29 cellular contexts compared by ENCODE assay signal in the genomic region with DNA sequence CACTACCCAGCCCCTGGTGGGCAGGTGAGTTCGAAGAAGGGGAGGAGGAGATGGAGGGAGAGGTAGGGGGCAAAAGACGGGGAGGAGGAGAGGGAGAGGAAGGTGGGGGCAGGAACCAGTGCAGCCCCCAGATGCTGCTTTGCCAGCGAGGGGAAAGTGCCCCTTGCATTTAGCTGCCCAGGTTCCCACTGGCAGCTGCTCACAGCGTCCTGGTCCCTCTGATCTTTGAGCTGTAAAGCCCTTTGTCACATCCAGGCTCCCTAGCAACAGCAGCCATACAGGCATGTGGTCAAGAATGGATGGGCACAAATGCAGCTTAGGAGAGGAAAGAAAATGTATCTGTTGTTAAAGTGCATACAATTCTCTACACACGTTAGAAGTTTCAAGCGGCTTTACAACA.
DNase-seq lines count a peak whose midpoint lies in the region; ATAC-seq and TF ChIP-seq lines count a peak whose summit lies in the region.
"Had no signal": no experiment of that assay in that cellular context is flagged by ENCODE, and none has a peak within 500 bp of the region (broad histone marks: within the 10 kb centered on the region; RNA-seq: fewer than 3 reads in every experiment).

No MANE protein-coding gene starts in this region.

- intact Hi-C loops in activated CD4-positive, alpha-beta T cell treated with anti-CD3 and anti-CD28 coated beads, Interleukin-2, amount 10 ng/mL, durations not matched to agents 24 days and 14 days (cut with micrococcal nuclease), result loop anchor here (10.0 kb wide), 2 partner anchors 596 to 966 kb away; a partner anchor contains a TSS
- intact Hi-C loops in CD8-positive, alpha-beta T cell (cut with DNase I, micrococcal nuclease), result loop anchor here (5.0 to 10.0 kb wide), 2 partner anchors 966 to 969 kb away; a partner anchor contains a TSS
- intact Hi-C loops in activated B cell treated with CpG ODN at 0.5 μM for 24 hours (cut with micrococcal nuclease), result no loop called here
- intact Hi-C loops in ascending aorta (cut with DNase I), result no loop called here

- ATAC-seq in CD8-positive, alpha-beta T cell, result no peak
- no peak for ATAC-seq in activated B cell treated with CpG ODN at 0.5 μM for 24 hours (ENCODE audit: low read depth)
- ATAC-seq: K562; left ventricle myocardium superior; natural killer cell treated with Interleukin-12 subunit alpha and Interleukin-12 subunit beta and Interleukin-15 and Interleukin-18, amount 100 ng/mL, for 72 hours; pancreas had no signal

- TF ChIP-seq CTCF in CD8-positive, alpha-beta T cell (IDR thresholded peaks at IDR 0.05), result no peak
- no peak for TF ChIP-seq CTCF in activated B cell treated with CpG ODN at 0.5 μM for 24 hours (IDR thresholded peaks at IDR 0.05)
- TF ChIP-seq CTCF in neural crest cell (conservative IDR thresholded peaks at IDR 0.05), result no peak
- no peak for TF ChIP-seq CTCF in ascending aorta (IDR thresholded peaks at IDR 0.05)
- TF ChIP-seq CTCF in HFFc6 (IDR thresholded peaks at IDR 0.05), result no peak

- H3K27me3 Mint-ChIP-seq in activated CD4-positive, alpha-beta T cell treated with anti-CD3 and anti-CD28 coated beads, Interleukin-2, amount 10 ng/mL, durations not matched to agents 24 days and 14 days, result no peaks in the 10 kb centered on the region
- H3K27me3 Mint-ChIP-seq in CD8-positive, alpha-beta T cell (ENCODE audit: low read depth), result no peaks in the 10 kb centered on the region
- H3K27me3 Mint-ChIP-seq in activated B cell treated with CpG ODN at 0.5 μM for 24 hours (no peaks in the 10 kb centered on the region), neural crest cell (ENCODE audit: low read depth) (no peaks in the 10 kb centered on the region), HFFc6 (ENCODE audit: insufficient read depth) (peaks cover 7% of the 10 kb centered on the region)

- no peaks in the 10 kb centered on the region for H3K36me3 ChIP-seq in CD8-positive, alpha-beta T cell (ENCODE audit: insufficient read depth, low read length)
- no peaks in the 10 kb centered on the region for H3K36me3 ChIP-seq in ascending aorta
- H3K36me3 ChIP-seq: BE2C, breast epithelium, pancreas had no signal

- H3K4me3 ChIP-seq in CD8-positive, alpha-beta T cell (ENCODE audit: low read depth, low read length), result no peak overlapping the region
- H3K4me3 ChIP-seq in ascending aorta, result no peak overlapping the region
- H3K4me3 ChIP-seq: breast epithelium, K562, pancreas had no signal

- DNase-seq in activated CD4-positive, alpha-beta T cell treated with anti-CD3 and anti-CD28 coated beads, Interleukin-2, amount 10 ng/mL, durations not matched to agents 24 days and 14 days, result no peak
- DNase-seq in activated CD4-positive, alpha-beta T cell treated with anti-CD3 and anti-CD28 coated beads for 1 hour, result no peak
- no peak for DNase-seq in CD8-positive, alpha-beta T cell
- DNase-seq in activated B cell treated with CpG ODN at 0.5 μM for 24 hours (no peak), neural crest cell (ENCODE audit: low read depth, low spot score) (peak; percentile 11), ascending aorta (ENCODE audit: low spot score in 2 of 2) (no peak), NCI-H187 (lab: John Stamatoyannopoulos, UW) (no peak), HFFc6 (no peak)
- DNase-seq: activated naive CD4-positive, alpha-beta T cell treated with Interleukin-2 at 50 U/mL for 16 hours; amygdala; BE2C; DMS79; effector CD4-positive, alpha-beta T cell; H7; left ventricle myocardium superior; midbrain; NCI-H1436; NK-92 treated with Interleukin-12 subunit alpha and Interleukin-12 subunit beta, amount 100 ng/mL, for 24 hours; pancreas; retina; SHP77; small intestine; stimulated activated CD4-positive, alpha-beta T cell treated with anti-CD3 and anti-CD28 coated beads, Interleukin-1b, Interleukin-23, amount 100 ng/mL, for 48 hours; stimulated activated CD8-positive, alpha-beta memory T cell treated with anti-CD3 and anti-CD28 coated beads, Interleukin-4, amount 100 ng/mL, for 48 hours had no signal

- H3K4me1 ChIP-seq in CD8-positive, alpha-beta T cell (ENCODE audit: insufficient read depth, low read length), result peaks cover 38% of the 10 kb centered on the region
- peaks cover 5 to 11% of the 10 kb centered on the region in 2 donors for H3K4me1 ChIP-seq in ascending aorta
- H3K4me1 ChIP-seq: BE2C, pancreas had no signal

- no peaks in the 10 kb centered on the region for H3K27me3 ChIP-seq in CD8-positive, alpha-beta T cell (ENCODE audit: insufficient read depth, low read length)
- H3K27me3 ChIP-seq in ascending aorta, result no peaks in the 10 kb centered on the region
- H3K27me3 ChIP-seq: BE2C, breast epithelium, pancreas had no signal

- CTCF ChIA-PET in CD8-positive, alpha-beta T cell (lab: Charles Lee), result interaction anchor here (0.8 to 1.1 kb wide), 3 partner anchors 8 to 12 kb away, joined by 3 to 4 read pairs (median 3); no protein-coding TSS in a partner anchor
- CTCF ChIA-PET in activated B cell treated with CpG ODN at 0.5 μM for 24 hours (lab: Charles Lee), result interaction anchor here (1.6 kb wide), 1 partner anchor 11 kb away, joined by 5 read pairs; no protein-coding TSS in a partner anchor

- peaks cover 42% of the 10 kb centered on the region for H3K4me1 Mint-ChIP-seq in activated CD4-positive, alpha-beta T cell treated with anti-CD3 and anti-CD28 coated beads, Interleukin-2, amount 10 ng/mL, durations not matched to agents 24 days and 14 days
- H3K4me1 Mint-ChIP-seq in CD8-positive, alpha-beta T cell (ENCODE audit: low read depth), result peaks cover 48% of the 10 kb centered on the region
- H3K4me1 Mint-ChIP-seq in activated B cell treated with CpG ODN at 0.5 μM for 24 hours, result peaks cover 76% of the 10 kb centered on the region
- H3K4me1 Mint-ChIP-seq in neural crest cell, result peaks cover 20% of the 10 kb centered on the region
- H3K4me1 Mint-ChIP-seq in HFFc6 (ENCODE audit: low read depth), result peaks cover 20% of the 10 kb centered on the region; the same call in 1 of the 2 replicates

- POLR2A ChIA-PET in CD8-positive, alpha-beta T cell (lab: Charles Lee), result interaction anchor here (0.7 to 2.5 kb wide), 3 partner anchors 9 to 40 kb away, joined by 3 to 10 read pairs (median 3); no protein-coding TSS in a partner anchor
- POLR2A ChIA-PET in activated B cell treated with CpG ODN at 0.5 μM for 24 hours (lab: Charles Lee), result interaction anchor here (0.5 to 0.6 kb wide), 2 partner anchors 13 to 588 kb away, joined by 3 to 7 read pairs; no protein-coding TSS in a partner anchor

- no peak overlapping the region for H3K4me3 Mint-ChIP-seq in activated CD4-positive, alpha-beta T cell treated with anti-CD3 and anti-CD28 coated beads, Interleukin-2, amount 10 ng/mL, durations not matched to agents 24 days and 14 days
- H3K4me3 Mint-ChIP-seq in CD8-positive, alpha-beta T cell, result peak overlapping the region; percentile 76
- no peak overlapping the region for H3K4me3 Mint-ChIP-seq in activated B cell treated with CpG ODN at 0.5 μM for 24 hours
- H3K4me3 Mint-ChIP-seq in neural crest cell, result no peak overlapping the region
- H3K4me3 Mint-ChIP-seq in HFFc6, result no peak overlapping the region
- H3K4me3 Mint-ChIP-seq: type B pancreatic cell had no signal

- H3K27ac Mint-ChIP-seq in activated CD4-positive, alpha-beta T cell treated with anti-CD3 and anti-CD28 coated beads, Interleukin-2, amount 10 ng/mL, durations not matched to agents 24 days and 14 days, result peak overlapping the region; percentile 92
- H3K27ac Mint-ChIP-seq in CD8-positive, alpha-beta T cell, result no peak overlapping the region
- H3K27ac Mint-ChIP-seq in activated B cell treated with CpG ODN at 0.5 μM for 24 hours (peak overlapping the region; percentile 97), neural crest cell (ENCODE audit: unreplicated experiment) (no peak overlapping the region), HFFc6 (no peak overlapping the region)
- H3K27ac Mint-ChIP-seq: type B pancreatic cell had no signal

- H3K9me3 ChIP-seq in CD8-positive, alpha-beta T cell (ENCODE audit: low read length), result no peaks in the 10 kb centered on the region
- peaks cover 0 to 6% of the 10 kb centered on the region in 2 donors for H3K9me3 ChIP-seq in ascending aorta
- H3K9me3 ChIP-seq: BE2C, pancreas had no signal

- peaks cover 5% of the 10 kb centered on the region for H3K9me3 Mint-ChIP-seq in activated CD4-positive, alpha-beta T cell treated with anti-CD3 and anti-CD28 coated beads, Interleukin-2, amount 10 ng/mL, durations not matched to agents 24 days and 14 days
- no peaks in the 10 kb centered on the region for H3K9me3 Mint-ChIP-seq in CD8-positive, alpha-beta T cell
- H3K9me3 Mint-ChIP-seq in activated B cell treated with CpG ODN at 0.5 μM for 24 hours (no peaks in the 10 kb centered on the region), neural crest cell (no peaks in the 10 kb centered on the region), HFFc6 (peaks cover 10% of the 10 kb centered on the region)
- H3K9me3 Mint-ChIP-seq: natural killer cell treated with Interleukin-12 subunit alpha and Interleukin-12 subunit beta and Interleukin-15 and Interleukin-18, amount 100 ng/mL, for 72 hours had no signal

- no peak overlapping the region for H3K27ac ChIP-seq in CD8-positive, alpha-beta T cell (ENCODE audit: low read depth, low read length)
- H3K27ac ChIP-seq in ascending aorta, result no peak overlapping the region
- H3K27ac ChIP-seq: breast epithelium, epithelial cell of prostate, pancreas had no signal

- no peaks in the 10 kb centered on the region for H3K36me3 Mint-ChIP-seq in activated CD4-positive, alpha-beta T cell treated with anti-CD3 and anti-CD28 coated beads, Interleukin-2, amount 10 ng/mL, durations not matched to agents 24 days and 14 days (ENCODE audit: low read depth)
- no peaks in the 10 kb centered on the region for H3K36me3 Mint-ChIP-seq in CD8-positive, alpha-beta T cell
- peaks cover 11% of the 10 kb centered on the region for H3K36me3 Mint-ChIP-seq in activated B cell treated with CpG ODN at 0.5 μM for 24 hours (ENCODE audit: low read depth)
- peaks cover 2% of the 10 kb centered on the region for H3K36me3 Mint-ChIP-seq in neural crest cell (ENCODE audit: low read depth)
- H3K36me3 Mint-ChIP-seq in HFFc6 (ENCODE audit: low read depth), result no peaks in the 10 kb centered on the region
- H3K36me3 Mint-ChIP-seq: natural killer cell treated with Interleukin-12 subunit alpha and Interleukin-12 subunit beta and Interleukin-15 and Interleukin-18, amount 100 ng/mL, for 72 hours had no signal

Comparison
In these comparisons a context has a peak if more than half of its experiments do, and no peak if none do; other contexts are left out.
1. H3K27ac Mint-ChIP-seq: peak in activated CD4-positive, alpha-beta T cell treated with anti-CD3 and anti-CD28 coated beads, Interleukin-2, amount 10 ng/mL, durations not matched to agents 24 days and 14 days (single experiment) and activated B cell treated with CpG ODN at 0.5 μM for 24 hours (single experiment); none in CD8-positive, alpha-beta T cell (single experiment), neural crest cell (single experiment) and HFFc6 (single experiment).
2. intact Hi-C loops: an anchor here in activated CD4-positive, alpha-beta T cell treated with anti-CD3 and anti-CD28 coated beads, Interleukin-2, amount 10 ng/mL, durations not matched to agents 24 days and 14 days (10.0 kb wide) and CD8-positive, alpha-beta T cell (5.0 to 10.0 kb wide); none called in activated B cell treated with CpG ODN at 0.5 μM for 24 hours and ascending aorta.